29 cellular contexts compared by ENCODE assay signal in the genomic region with DNA sequence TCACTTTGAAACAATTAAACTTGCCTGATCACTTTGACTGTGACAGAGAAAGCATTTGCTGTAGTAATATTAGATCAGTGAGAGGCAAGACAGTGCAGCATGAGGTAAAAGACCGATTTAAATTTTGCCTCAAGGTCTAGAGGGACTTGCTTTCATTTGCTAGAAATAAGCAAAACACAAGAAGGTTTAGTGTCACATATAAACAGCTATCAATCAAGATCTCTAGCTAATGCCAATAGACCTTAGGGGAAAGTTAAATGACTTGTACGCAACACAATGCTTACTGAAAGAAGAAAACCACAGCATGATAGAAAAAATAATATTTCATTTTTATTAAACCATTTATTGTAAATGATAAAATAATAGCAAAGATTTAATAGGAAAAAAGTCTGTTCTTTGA.
"Had no signal": no experiment of that assay in that cellular context is flagged by ENCODE, and none has a peak within 500 bp of the region (broad histone marks: within the 10 kb centered on the region; RNA-seq: fewer than 3 reads in every experiment).

No MANE protein-coding gene starts in this region.

- H3K4me2 ChIP-seq: hepatocyte had no signal

- H2AFZ ChIP-seq: hepatocyte had no signal

- H3K4me1 ChIP-seq: adrenal gland, body of pancreas, gastroesophageal sphincter had no signal

- H3K79me2 ChIP-seq: hepatocyte had no signal

- H3K27ac ChIP-seq: adrenal gland, body of pancreas, epithelial cell of prostate, esophagus squamous epithelium, gastroesophageal sphincter, heart right ventricle, hepatocyte had no signal

- H3K27me3 ChIP-seq: adrenal gland, body of pancreas, esophagus squamous epithelium, gastroesophageal sphincter, heart right ventricle, hepatocyte had no signal

- ATAC-seq: activated CD4-positive, alpha-beta T cell treated with anti-CD3 and anti-CD28 coated beads for 36 hours; activated CD8-positive, alpha-beta memory T cell treated with anti-CD3 and anti-CD28 coated beads, Interleukin-2, amount 10 ng/mL, durations not matched to agents 7 days and 5 days; activated CD8-positive, alpha-beta T cell treated with anti-CD3 and anti-CD28 coated beads, Interleukin-2, amount 10 ng/mL, durations not matched to agents 7 days and 5 days; activated naive CD8-positive, alpha-beta T cell treated with anti-CD3 and anti-CD28 coated beads, Interleukin-2, amount 50 U/mL, for 24 hours; body of pancreas; effector memory CD8-positive, alpha-beta T cell; gastroesophageal sphincter; heart right ventricle had no signal

- H3K4me3 ChIP-seq: adrenal gland, body of pancreas, esophagus squamous epithelium, gastroesophageal sphincter, heart right ventricle, hepatocyte had no signal

- H3K36me3 ChIP-seq: adrenal gland, esophagus squamous epithelium, gastroesophageal sphincter, heart right ventricle had no signal

- H3K9me3 ChIP-seq: adrenal gland, body of pancreas, esophagus squamous epithelium, gastroesophageal sphincter, heart right ventricle had no signal

- DNase-seq: activated CD4-positive, alpha-beta memory T cell treated with anti-CD3 and anti-CD28 coated beads for 36 hours; activated CD4-positive, alpha-beta T cell treated with anti-CD3 and anti-CD28 coated beads for 36 hours; activated CD4-positive, alpha-beta T cell treated with anti-CD3 and anti-CD28 coated beads, Interleukin-2, amount 10 ng/mL, durations not matched to agents 24 days and 14 days; activated CD4-positive, CD25-positive, alpha-beta regulatory T cell; activated CD4-positive, CD25-positive, alpha-beta regulatory T cell treated with anti-CD3 and anti-CD28 coated beads, Interleukin-2, amount 50 U/mL, for 72 hours; activated CD8-positive, alpha-beta memory T cell treated with anti-CD3 and anti-CD28 coated beads, Interleukin-2, amount 10 ng/mL, durations not matched to agents 7 days and 5 days; activated CD8-positive, alpha-beta memory T cell treated with anti-CD3 and anti-CD28 coated beads, Interleukin-2, amount 50 U/mL, for 4 hours; activated CD8-positive, alpha-beta T cell treated with anti-CD3 and anti-CD28 coated beads, Interleukin-2, amount 10 ng/mL, durations not matched to agents 7 days and 5 days; activated effector memory CD4-positive, alpha-beta T cell treated with anti-CD3 and anti-CD28 coated beads, Interleukin-2, amount 50 U/mL, for 16 hours; activated naive CD4-positive, alpha-beta T cell treated with anti-CD3 and anti-CD28 coated beads for 36 hours; activated naive CD8-positive, alpha-beta T cell treated with anti-CD3 and anti-CD28 coated beads for 36 hours; activated naive CD8-positive, alpha-beta T cell treated with anti-CD3 and anti-CD28 coated beads, Interleukin-2, amount 50 U/mL, for 24 hours; activated T-cell treated with anti-CD3 and anti-CD28 coated beads, Interleukin-2, amount 50 U/mL, for 1 hour; activated T-cell treated with anti-CD3 and anti-CD28 coated beads, Interleukin-2, amount 50 U/mL, for 48 hours; adrenal gland; amygdala; aorta; body of pancreas; caudate nucleus; cortex of kidney; effector CD4-positive, alpha-beta T cell; effector memory CD8-positive, alpha-beta T cell; esophagus squamous epithelium; foreskin melanocyte; heart right ventricle; T1000 had no signal
